In the genomic region with DNA sequence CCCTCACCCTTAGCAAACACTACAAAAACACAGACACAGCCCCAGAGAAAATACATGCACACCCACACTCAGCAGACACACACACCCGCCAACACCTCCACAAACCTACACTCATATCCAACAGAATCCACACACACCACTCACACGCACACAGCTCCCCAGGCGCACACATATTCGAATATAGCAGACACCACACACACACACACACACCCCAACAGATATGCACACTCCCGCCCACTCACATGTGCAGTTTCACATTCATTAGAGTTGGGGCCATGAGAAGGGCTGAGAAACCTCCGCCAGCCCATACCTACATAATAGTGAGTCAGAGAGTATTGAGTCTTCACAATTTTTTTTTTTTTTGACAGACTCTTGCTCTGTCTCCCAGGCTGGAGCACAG, we compare ENCODE assay signal across 10 cellular contexts. TPM values are rescaled to one million over a fixed set of nuclear protein-coding genes. Genes with fewer than 3 reads are reported as not detected.
DNase-seq lines count a peak whose midpoint lies in the region; ATAC-seq and TF ChIP-seq lines count a peak whose summit lies in the region.
"Had no signal": no experiment of that assay in that cellular context is flagged by ENCODE, and none has a peak within 500 bp of the region (broad histone marks: within the 10 kb centered on the region; RNA-seq: fewer than 3 reads in every experiment).

No MANE protein-coding gene starts in this region.

- H3K36me3 Mint-ChIP-seq in activated CD8-positive, alpha-beta memory T cell treated with anti-CD3 and anti-CD28 coated beads, Interleukin-2, amount 10 ng/mL, durations not matched to agents 7 days and 5 days, result no peaks in the 10 kb centered on the region

- peak; percentile 68 for DNase-seq in activated CD8-positive, alpha-beta memory T cell treated with anti-CD3 and anti-CD28 coated beads, Interleukin-2, amount 50 U/mL, for 48 hours
- DNase-seq in activated CD8-positive, alpha-beta memory T cell treated with anti-CD3 and anti-CD28 coated beads, Interleukin-2, amount 10 ng/mL, durations not matched to agents 7 days and 5 days, result no peak
- DNase-seq in SW480 (ENCODE audit: low spot score) (peak; percentile 29), epithelial cell of esophagus (ENCODE audit: low read depth) (peak; percentile 76), DMS 273 treated with DMSO at 0.1 percent for 48 hours (lab: John Stamatoyannopoulos, UW) (no peak), GOT3 (lab: John Stamatoyannopoulos, UW) (no peak)
- DNase-seq in stimulated activated CD8-positive, alpha-beta memory T cell treated with anti-CD3 and anti-CD28 coated beads, Interleukin-7, amount 100 ng/mL, for 24 hours (ENCODE audit: low read depth), result peak; percentile 14

- H3K27ac Mint-ChIP-seq in activated CD8-positive, alpha-beta memory T cell treated with anti-CD3 and anti-CD28 coated beads, Interleukin-2, amount 10 ng/mL, durations not matched to agents 7 days and 5 days, result no peak overlapping the region

- no peak overlapping the region for H3K4me3 ChIP-seq in epithelial cell of esophagus (ENCODE audit: low read length)

- H3K9me3 Mint-ChIP-seq in activated CD8-positive, alpha-beta memory T cell treated with anti-CD3 and anti-CD28 coated beads, Interleukin-2, amount 10 ng/mL, durations not matched to agents 7 days and 5 days (ENCODE audit: low read depth), result no peaks in the 10 kb centered on the region

- no peak overlapping the region for H3K4me3 Mint-ChIP-seq in activated CD8-positive, alpha-beta memory T cell treated with anti-CD3 and anti-CD28 coated beads, Interleukin-2, amount 10 ng/mL, durations not matched to agents 7 days and 5 days

- peaks cover 46% of the 10 kb centered on the region for H3K27me3 Mint-ChIP-seq in activated CD8-positive, alpha-beta memory T cell treated with anti-CD3 and anti-CD28 coated beads, Interleukin-2, amount 10 ng/mL, durations not matched to agents 7 days and 5 days

- CTCF ChIA-PET in activated CD8-positive, alpha-beta memory T cell treated with anti-CD3 and anti-CD28 coated beads, Interleukin-2, amount 10 ng/mL, durations not matched to agents 7 days and 5 days (lab: Charles Lee), result no interaction called here

- no peak for ATAC-seq in activated CD8-positive, alpha-beta memory T cell treated with anti-CD3 and anti-CD28 coated beads, Interleukin-2, amount 10 ng/mL, durations not matched to agents 7 days and 5 days
- ATAC-seq in HG03469 (IDR thresholded peaks at IDR 0.05; ENCODE audit: unreplicated experiment), result no peak
- ATAC-seq: SK-N-SH treated with all-trans-retinoic acid at 6 μM for 48 hours had no signal

- no peak for TF ChIP-seq CTCF in epithelial cell of esophagus (IDR thresholded peaks at IDR 0.05; ENCODE audit: insufficient read depth, low read depth, low read length, missing control alignments)

- H3K4me1 Mint-ChIP-seq in activated CD8-positive, alpha-beta memory T cell treated with anti-CD3 and anti-CD28 coated beads, Interleukin-2, amount 10 ng/mL, durations not matched to agents 7 days and 5 days, result peaks cover 17% of the 10 kb centered on the region

RNA-seq across cellular contexts. Expression of a gene that starts 29.4 kb away (rescaled TPM):
- not detected for total RNA-seq in activated CD8-positive, alpha-beta memory T cell treated with anti-CD3 and anti-CD28 coated beads, Interleukin-2, amount 10 ng/mL, durations not matched to agents 7 days and 5 days
- total RNA-seq: G401 had no signal

RNA-seq across cellular contexts. Expression of a gene that starts 41.1 kb away (rescaled TPM):
- total RNA-seq in activated CD8-positive, alpha-beta memory T cell treated with anti-CD3 and anti-CD28 coated beads, Interleukin-2, amount 10 ng/mL, durations not matched to agents 7 days and 5 days, result 10 to 100 TPM; 17.0 to 26.8 TPM

Comparison
In these comparisons a context has a peak if more than half of its experiments do, and no peak if none do; other contexts are left out.
1. DNase-seq: peak in activated CD8-positive, alpha-beta memory T cell treated with anti-CD3 and anti-CD28 coated beads, Interleukin-2, amount 50 U/mL, for 48 hours (single experiment), SW480 (single experiment), epithelial cell of esophagus (single experiment) and stimulated activated CD8-positive, alpha-beta memory T cell treated with anti-CD3 and anti-CD28 coated beads, Interleukin-7, amount 100 ng/mL, for 24 hours (single experiment); none in activated CD8-positive, alpha-beta memory T cell treated with anti-CD3 and anti-CD28 coated beads, Interleukin-2, amount 10 ng/mL, durations not matched to agents 7 days and 5 days (single experiment), DMS 273 treated with DMSO at 0.1 percent for 48 hours (single experiment) and GOT3 (single experiment).